Comparison of ENCODE assay signal across 1 cellular context in genomic region chr12:68638171-68638570, GRCh38.
TF ChIP-seq lines count a peak whose summit lies in the region.

No MANE protein-coding gene starts in this region.

TF ChIP-seq in WTC11, 78 proteins besides CTCF, POLR2A, EP300 and RAD21 (continued from another document):
- TF ChIP-seq RELA (CRISPR knock-in tag; IDR thresholded peaks at IDR 0.05; ENCODE audit: borderline replicate concordance) (no peak), ZNF416 (CRISPR knock-in tag; IDR thresholded peaks at IDR 0.05) (no peak), USF2 (CRISPR knock-in tag; IDR thresholded peaks at IDR 0.05) (no peak), SP1 (CRISPR knock-in tag; conservative IDR thresholded peaks at IDR 0.05) (no peak), USF1 (CRISPR knock-in tag; IDR thresholded peaks at IDR 0.05) (no peak), MAX (CRISPR knock-in tag; IDR thresholded peaks at IDR 0.05) (no peak), ATF2 (CRISPR knock-in tag; IDR thresholded peaks at IDR 0.05; ENCODE audit: borderline replicate concordance, low read depth) (no peak), ZNF423 (CRISPR knock-in tag; IDR thresholded peaks at IDR 0.05) (no peak), SMAD3 (CRISPR knock-in tag; IDR thresholded peaks at IDR 0.05; ENCODE audit: borderline replicate concordance) (no peak), KAT7 (CRISPR knock-in tag; IDR thresholded peaks at IDR 0.05; ENCODE audit: borderline replicate concordance) (no peak), GRHL2 (CRISPR knock-in tag; IDR thresholded peaks at IDR 0.05; ENCODE audit: insufficient replicate concordance, severe bottlenecking) (no peak)
- TF ChIP-seq, protein P1, sequence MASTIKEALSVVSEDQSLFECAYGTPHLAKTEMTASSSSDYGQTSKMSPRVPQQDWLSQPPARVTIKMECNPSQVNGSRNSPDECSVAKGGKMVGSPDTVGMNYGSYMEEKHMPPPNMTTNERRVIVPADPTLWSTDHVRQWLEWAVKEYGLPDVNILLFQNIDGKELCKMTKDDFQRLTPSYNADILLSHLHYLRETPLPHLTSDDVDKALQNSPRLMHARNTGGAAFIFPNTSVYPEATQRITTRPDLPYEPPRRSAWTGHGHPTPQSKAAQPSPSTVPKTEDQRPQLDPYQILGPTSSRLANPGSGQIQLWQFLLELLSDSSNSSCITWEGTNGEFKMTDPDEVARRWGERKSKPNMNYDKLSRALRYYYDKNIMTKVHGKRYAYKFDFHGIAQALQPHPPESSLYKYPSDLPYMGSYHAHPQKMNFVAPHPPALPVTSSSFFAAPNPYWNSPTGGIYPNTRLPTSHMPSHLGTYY (CRISPR knock-in tag; IDR thresholded peaks at IDR 0.05): no peak
- TF ChIP-seq, protein P2, sequence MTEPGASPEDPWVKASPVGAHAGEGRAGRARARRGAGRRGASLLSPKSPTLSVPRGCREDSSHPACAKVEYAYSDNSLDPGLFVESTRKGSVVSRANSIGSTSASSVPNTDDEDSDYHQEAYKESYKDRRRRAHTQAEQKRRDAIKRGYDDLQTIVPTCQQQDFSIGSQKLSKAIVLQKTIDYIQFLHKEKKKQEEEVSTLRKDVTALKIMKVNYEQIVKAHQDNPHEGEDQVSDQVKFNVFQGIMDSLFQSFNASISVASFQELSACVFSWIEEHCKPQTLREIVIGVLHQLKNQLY (CRISPR knock-in tag; IDR thresholded peaks at IDR 0.05): no peak
